8 cellular contexts compared by ENCODE assay signal in genomic region chr10:101840741-101841453, GRCh38. TPM values are rescaled to one million over a fixed set of nuclear protein-coding genes. Genes with fewer than 3 reads are reported as not detected.
DNase-seq lines count a peak whose midpoint lies in the region; ATAC-seq, FAIRE-seq and TF ChIP-seq lines count a peak whose summit lies in the region.

No MANE protein-coding gene starts in this region.

- no peaks in the 10 kb centered on the region for H3K9me3 ChIP-seq in vagina

- H3K36me3 Mint-ChIP-seq in T-cell, result peaks cover 2% of the 10 kb centered on the region

- H3K27me3 Mint-ChIP-seq in T-cell, result no peaks in the 10 kb centered on the region

- H3K4me1 Mint-ChIP-seq in T-cell, result peaks cover 50 to 62% (median 51%) of the 10 kb centered on the region in 3 donors

- peak; percentile 55 to 60 (median 57) for ATAC-seq in T-cell (replicated peaks in 1 of 4)
- peak; percentile 75 to 82 for ATAC-seq in left cardiac atrium

- POLR2A ChIA-PET in T-cell (lab: Charles Lee), result interaction anchor here (0.6 to 1.7 kb wide), 3 partner anchors 22 to 395 kb away, joined by 3 to 17 read pairs (median 5); no protein-coding TSS in a partner anchor

- FAIRE-seq in G401.6 (lab: Jason Lieb, UNC), result peak; percentile 80

- DNase-seq in HCEC 1CT (peak; percentile 86), NAMALWA (ENCODE audit: low spot score) (peak; percentile 89), T-cell (peak in 33 of 34 experiments; percentile 40 to 73 (median 59)), amniotic stem cell (lab: John Stamatoyannopoulos, UW) (peak; percentile 69), left cardiac atrium (peak; percentile 85), posterior vena cava (ENCODE audit: low spot score) (peak; percentile 95), vagina (ENCODE audit: extremely low spot score in 2 of 2) (no peak)

- H3K27me3 ChIP-seq in vagina, result no peaks in the 10 kb centered on the region

- peaks cover 0 to 8% of the 10 kb centered on the region in 2 donors for H3K36me3 ChIP-seq in vagina

- intact Hi-C loops in left cardiac atrium (cut with DNase I), result loop anchor here (2.0 to 5.0 kb wide), 4 partner anchors 48 to 170 kb away; no protein-coding TSS in a partner anchor
- intact Hi-C loops in posterior vena cava (cut with DNase I), result loop anchor here (5.0 to 10.0 kb wide), 3 partner anchors 164 to 524 kb away; no protein-coding TSS in a partner anchor
- intact Hi-C loops in vagina (cut with DNase I), result loop anchor here (10.0 kb wide), 1 partner anchor 164 kb away; no protein-coding TSS in a partner anchor

- no peaks in the 10 kb centered on the region for H3K9me3 Mint-ChIP-seq in T-cell

- no peak overlapping the region for H3K27ac ChIP-seq in vagina

- TF ChIP-seq CTCF in vagina (IDR thresholded peaks at IDR 0.05), result peak; percentile 21 to 59 (median 41)

- no peak for TF ChIP-seq POLR2A in vagina (IDR thresholded peaks at IDR 0.05)

- peaks cover 46% of the 10 kb centered on the region for H3K4me1 ChIP-seq in vagina

- CTCF ChIA-PET in T-cell (lab: Charles Lee), result interaction anchor here (0.5 to 4.4 kb wide), 25 partner anchors 9 to 1430 kb away, joined by 3 to 62 read pairs (median 4); partner anchors contain the start of gene OGA (in 1 of the 2)

- peak overlapping the region in 1 of 2 donors; percentile 26 for H3K4me3 ChIP-seq in vagina

- H3K4me3 Mint-ChIP-seq in T-cell, result peak overlapping the region; percentile 83 to 87 (median 83)

- H3K27ac Mint-ChIP-seq in T-cell, result peak overlapping the region in 1 of 2 donors; percentile 25

RNA-seq across cellular contexts. Expression of gene KCNIP2, which starts 2.7 kb away (rescaled TPM):
- 1 to 10 TPM; 2.0 to 3.4 (median 3.1) TPM for total RNA-seq in T-cell
- total RNA-seq in left cardiac atrium, result 100 to 1,000 TPM; 335 to 369 TPM
- 1 to 10 TPM; 2.3 to 2.7 TPM for total RNA-seq in posterior vena cava
- 5.9 TPM for total RNA-seq in vagina

RNA-seq across cellular contexts. Expression of gene OGA, which starts 22.7 kb away (rescaled TPM):
- total RNA-seq in T-cell, result 100 to 1,000 TPM; 232 to 364 (median 244) TPM
- 10 to 100 TPM; 70.4 to 71.4 TPM for total RNA-seq in left cardiac atrium
- 100 to 1,000 TPM in 1 of 2 donors, 10 to 100 TPM in 1; 87.7 to 125 TPM for total RNA-seq in posterior vena cava
- 125 TPM for total RNA-seq in vagina

RNA-seq across cellular contexts. Expression of gene NPM3, which starts 57.7 kb away (rescaled TPM):
- total RNA-seq in T-cell, result 10 to 100 TPM; 13.1 to 29.7 (median 26.0) TPM
- total RNA-seq in left cardiac atrium, result 10 to 100 TPM; 15.2 to 18.8 TPM
- total RNA-seq in posterior vena cava, result 10 to 100 TPM; 19.1 to 21.1 TPM
- total RNA-seq in vagina, result 39.5 TPM

Comparison
In these comparisons a context has a peak if more than half of its experiments do, and no peak if none do; other contexts are left out.
1. DNase-seq: peak in HCEC 1CT (single experiment), NAMALWA (single experiment), T-cell (33 of 34), amniotic stem cell (single experiment), left cardiac atrium (single experiment) and posterior vena cava (single experiment); none in vagina (0 of 2).
2. RNA of gene KCNIP2, which starts 2.7 kb away (total RNA-seq): 335 to 369 TPM in left cardiac atrium; 5.9 TPM in vagina (single experiment), 2.0 to 3.4 TPM in T-cell and 2.3 to 2.7 TPM in posterior vena cava; every median in the first group is over 10 times any median in the second.